In genomic region chr11:133948711-133949110, GRCh38 we compare ENCODE assay signal across 15 cellular contexts. TPM values are rescaled to one million over a fixed set of nuclear protein-coding genes. Genes with fewer than 3 reads are reported as not detected.
DNase-seq lines count a peak whose midpoint lies in the region; ATAC-seq and TF ChIP-seq lines count a peak whose summit lies in the region.
"Had no signal": no experiment of that assay in that cellular context is flagged by ENCODE, and none has a peak within 500 bp of the region (broad histone marks: within the 10 kb centered on the region; RNA-seq: fewer than 3 reads in every experiment).

No MANE protein-coding gene starts in this region.

- no peak for DNase-seq in CD4-positive, alpha-beta memory T cell
- DNase-seq in NCI-H69 (lab: John Stamatoyannopoulos, UW): peak; percentile 91
- peak; percentile 48 for DNase-seq in endodermal cell
- no peak for DNase-seq in epidermal melanocyte (ENCODE audit: insufficient read length, low spot score)
- DNase-seq in osteoblast (ENCODE audit: insufficient read length, low spot score, missing footprints): no peak
- DNase-seq: activated CD8-positive, alpha-beta memory T cell treated with anti-CD3 and anti-CD28 coated beads, Interleukin-2, amount 50 U/mL, for 48 hours; dermis blood vessel endothelial cell; GDM1; GOT3; mesenchymal stem cell had no signal

- TF ChIP-seq CTCF in endodermal cell (conservative IDR thresholded peaks at IDR 0.05) (no peak), osteoblast (IDR thresholded peaks at IDR 0.05; ENCODE audit: extremely low read depth, low read depth, low read length) (no peak)

- H3K4me1 Mint-ChIP-seq in CD4-positive, alpha-beta memory T cell: peaks cover 52 to 81% (median 64%) of the 10 kb centered on the region in 4 donors
- peaks cover 29% of the 10 kb centered on the region for H3K4me1 Mint-ChIP-seq in endodermal cell

- H3K27ac ChIP-seq in BLaER1: peak overlapping the region; percentile 75; the same call in 1 of the 2 replicates
- H3K27ac ChIP-seq in CD4-positive, alpha-beta memory T cell (ENCODE audit: low read depth, low read length): no peak overlapping the region
- H3K27ac ChIP-seq in endodermal cell (ENCODE audit: low read depth, low read length): peak overlapping the region; percentile 8
- H3K27ac ChIP-seq in osteoblast (ENCODE audit: low read depth, low read length): no peak overlapping the region
- H3K27ac ChIP-seq: ascending aorta had no signal

- H3K4me3 ChIP-seq in BLaER1: peak overlapping the region; percentile 11; the same call in 1 of the 2 replicates
- H3K4me3 ChIP-seq in CD4-positive, alpha-beta memory T cell (ENCODE audit: low read length in 2 of 2): no peak overlapping the region
- no peak overlapping the region for H3K4me3 ChIP-seq in endodermal cell (ENCODE audit: low read length)
- H3K4me3 ChIP-seq in osteoblast (ENCODE audit: insufficient read depth, low read length): no peak overlapping the region
- H3K4me3 ChIP-seq: ascending aorta, testis had no signal

- peaks cover 0 to 11% of the 10 kb centered on the region in 2 donors for H3K36me3 Mint-ChIP-seq in CD4-positive, alpha-beta memory T cell
- H3K36me3 Mint-ChIP-seq in endodermal cell (ENCODE audit: low read depth): no peaks in the 10 kb centered on the region

- 68 to 93% methylated on average over 3 to 9 of the region's 9 CpGs for WGBS in endodermal cell (ENCODE audit: insufficient coverage in 1 of 2, insufficient read length in 1 of 2), 2 experiments

- no peak overlapping the region for H2AFZ ChIP-seq in osteoblast (ENCODE audit: low read length)

- CTCF ChIA-PET in CD4-positive, alpha-beta memory T cell (lab: Charles Lee; ENCODE audit: partially characterized antibody): interaction anchor here (0.6 to 4.0 kb wide), 11 partner anchors 7 to 191 kb away, joined by 3 to 54 read pairs (median 5); partner anchors contain the start of gene IGSF9B

- intact Hi-C loops in CD4-positive, alpha-beta memory T cell (cut with micrococcal nuclease): loop anchor here (5.0 kb wide), 3 partner anchors 89 to 119 kb away; partner anchors contain the start of gene JAM3

- H3K9ac ChIP-seq in BLaER1: 0 out of 2 replicates have a peak overlapping the region, but pooled peaks have one; percentile 6
- no peak overlapping the region for H3K9ac ChIP-seq in endodermal cell (ENCODE audit: extremely low read depth, low read length, poor library complexity, severe bottlenecking)

- no peak for ATAC-seq in activated CD4-positive, CD25-positive, alpha-beta regulatory T cell treated with anti-CD3 and anti-CD28 coated beads, Interleukin-2, amount 50 U/mL, for 24 hours
- ATAC-seq in GM21717 (IDR thresholded peaks at IDR 0.05; ENCODE audit: unreplicated experiment): no peak

- H3K36me3 ChIP-seq in BLaER1: no peaks in the 10 kb centered on the region
- H3K36me3 ChIP-seq in CD4-positive, alpha-beta memory T cell (ENCODE audit: insufficient read depth, low read length): no peaks in the 10 kb centered on the region
- no peaks in the 10 kb centered on the region for H3K36me3 ChIP-seq in endodermal cell (ENCODE audit: control insufficient read depth, insufficient read depth, low read length)
- no peaks in the 10 kb centered on the region for H3K36me3 ChIP-seq in osteoblast (ENCODE audit: insufficient read depth, low read length)

- H4K20me1 ChIP-seq in BLaER1 (peaks cover 33% of the 10 kb centered on the region), osteoblast (ENCODE audit: insufficient read depth, low read length) (no peaks in the 10 kb centered on the region)

- POLR2A ChIA-PET in CD4-positive, alpha-beta memory T cell (lab: Charles Lee; ENCODE audit: partially characterized antibody): interaction anchor here (1.5 to 6.8 kb wide), 7 partner anchors 9 to 276 kb away, joined by 3 to 100 read pairs (median 7); partner anchors contain the start of genes IGSF9B, NCAPD3 and VPS26B

- H3K27me3 ChIP-seq in BLaER1 (no peaks in the 10 kb centered on the region), endodermal cell (ENCODE audit: control insufficient read depth, insufficient read depth, low read length, poor library complexity, severe bottlenecking) (peaks cover 11% of the 10 kb centered on the region), osteoblast (ENCODE audit: insufficient read depth, low read length) (peaks cover 22% of the 10 kb centered on the region)
- no peaks in the 10 kb centered on the region for H3K27me3 ChIP-seq in CD4-positive, alpha-beta memory T cell (ENCODE audit: insufficient read depth, low read length)
- H3K27me3 ChIP-seq: ascending aorta, testis had no signal

- peaks cover 3 to 10% of the 10 kb centered on the region in 2 donors for H3K27me3 Mint-ChIP-seq in CD4-positive, alpha-beta memory T cell
- H3K27me3 Mint-ChIP-seq in endodermal cell (ENCODE audit: insufficient read depth): peaks cover 8% of the 10 kb centered on the region

- H3K79me2 ChIP-seq in osteoblast (ENCODE audit: insufficient read depth, low read length): no peaks in the 10 kb centered on the region

- peak overlapping the region; percentile 10 to 97 (median 86) for H3K27ac Mint-ChIP-seq in CD4-positive, alpha-beta memory T cell
- H3K27ac Mint-ChIP-seq in endodermal cell: no peak overlapping the region

- H3K4me2 ChIP-seq in BLaER1 (peak overlapping the region; percentile 94), osteoblast (ENCODE audit: insufficient read depth, low read length) (no peak overlapping the region)

- H3K9me3 Mint-ChIP-seq in CD4-positive, alpha-beta memory T cell: no peaks in the 10 kb centered on the region
- H3K9me3 Mint-ChIP-seq in endodermal cell: no peaks in the 10 kb centered on the region

- H3K4me1 ChIP-seq in BLaER1 (peaks cover 100% of the 10 kb centered on the region), endodermal cell (ENCODE audit: control insufficient read depth, insufficient read depth, low read length) (peaks cover 4% of the 10 kb centered on the region), osteoblast (ENCODE audit: insufficient read depth, low read length) (no peaks in the 10 kb centered on the region)
- peaks cover 75% of the 10 kb centered on the region for H3K4me1 ChIP-seq in CD4-positive, alpha-beta memory T cell (ENCODE audit: insufficient read depth, low read length)

- peak overlapping the region in 5 of 8 donors; percentile 21 to 86 (median 61) for H3K4me3 Mint-ChIP-seq in CD4-positive, alpha-beta memory T cell
- no peak overlapping the region for H3K4me3 Mint-ChIP-seq in endodermal cell

- H3K9me3 ChIP-seq in BLaER1 (no peaks in the 10 kb centered on the region), endodermal cell (ENCODE audit: control insufficient read depth, low read length) (no peaks in the 10 kb centered on the region), osteoblast (ENCODE audit: low read depth, low read length) (no peaks in the 10 kb centered on the region)
- no peaks in the 10 kb centered on the region for H3K9me3 ChIP-seq in CD4-positive, alpha-beta memory T cell (ENCODE audit: control insufficient read depth in 1 of 2, low read length in 2 of 2)
- H3K9me3 ChIP-seq: ascending aorta, testis had no signal

RNA-seq across cellular contexts. Expression of gene IGSF9B, which starts 8.1 kb away (rescaled TPM):
- total RNA-seq in CD4-positive, alpha-beta memory T cell: 10 to 100 TPM; 36.0 to 38.6 TPM
- 1 to 10 TPM in 1 of 2 donors, under 1 TPM in 1; 0.59 to 2.5 TPM for polyA plus RNA-seq in CD4-positive, alpha-beta memory T cell
- total RNA-seq in endodermal cell: 10 to 100 TPM; 14.1 to 23.0 TPM
- 11.0 TPM for polyA plus RNA-seq in endodermal cell (2013, experiment 1 of 2)
- polyA plus RNA-seq in endodermal cell (2013, experiment 2 of 2): 11.9 TPM
- total RNA-seq in osteoblast: under 0.01 and 0.36 TPM in 2 replicates

Comparison
In these comparisons a context has a peak if more than half of its experiments do, and no peak if none do; other contexts are left out.
1. H3K27ac ChIP-seq: peak in BLaER1 (single experiment) and endodermal cell (single experiment); none in CD4-positive, alpha-beta memory T cell (single experiment) and osteoblast (single experiment).
2. DNase-seq: peak in NCI-H69 (single experiment) and endodermal cell (single experiment); none in CD4-positive, alpha-beta memory T cell (0 of 5), epidermal melanocyte (single experiment) and osteoblast (single experiment).
3. RNA of gene IGSF9B, which starts 8.1 kb away (total RNA-seq): 36.0 to 38.6 TPM in CD4-positive, alpha-beta memory T cell and 14.1 to 23.0 TPM in endodermal cell; under 0.01 to 0.36 TPM in osteoblast; every median in the first group is over 10 times any median in the second.